ENCODE assay signal across 9 cellular contexts in the genomic region with DNA sequence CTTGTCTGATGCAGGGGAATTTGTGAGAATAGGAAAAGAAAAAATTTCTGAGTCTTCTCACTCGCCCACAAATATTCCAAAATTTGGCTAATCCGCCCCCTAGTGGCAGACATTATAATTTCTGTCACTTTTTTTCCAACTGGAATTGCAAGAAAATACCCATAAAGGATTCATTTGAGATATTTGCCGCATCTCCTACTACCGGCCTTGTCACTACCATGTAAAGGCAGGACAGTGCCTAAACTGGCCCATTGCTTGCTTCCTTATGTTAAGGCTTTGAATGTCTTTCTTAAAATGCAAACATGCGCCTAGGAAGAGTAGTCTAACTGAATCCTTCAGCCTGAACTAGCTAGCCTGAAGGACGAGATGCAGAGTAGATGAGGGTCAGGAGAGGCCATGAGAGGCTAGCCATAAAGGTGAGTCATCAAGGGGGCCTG. TPM values are rescaled to one million over a fixed set of nuclear protein-coding genes. Genes with fewer than 3 reads are reported as not detected.
A peak's percentile ranks its signal among the peaks of the same experiment; 100 is the strongest.
DNase-seq lines count a peak whose midpoint lies in the region; ATAC-seq, FAIRE-seq and TF ChIP-seq lines count a peak whose summit lies in the region.
"Had no signal": no experiment of that assay in that cellular context is flagged by ENCODE, and none has a peak within 500 bp of the region (broad histone marks: within the 10 kb centered on the region; RNA-seq: fewer than 3 reads in every experiment).

No MANE protein-coding gene starts in this region.

- peaks cover 25% of the 10 kb centered on the region for H3K27me3 Mint-ChIP-seq in CD4-positive, CD25-positive, alpha-beta regulatory T cell
- H3K27me3 Mint-ChIP-seq in stimulated activated memory B cell treated with anti-CD40 and anti-IgM and Interleukin-4, amounts not matched to agents 10 μg/mL and 1 μg/mL and 100 μg/mL, for 72 hours, result peaks cover 20% of the 10 kb centered on the region

- CTCF ChIA-PET in HepG2 (lab: Yijun Ruan, JAX; ENCODE audit: low intra/inter-chr PET ratio, low total read pairs), result interaction anchor here (2.4 kb wide), 1 partner anchor 418 kb away, joined by 31 read pairs; no protein-coding TSS in a partner anchor

- peaks cover 5% of the 10 kb centered on the region for H3K27me3 ChIP-seq in CD4-positive, CD25-positive, alpha-beta regulatory T cell (ENCODE audit: control insufficient read depth, insufficient read depth, low read length)
- H3K27me3 ChIP-seq in NT2/D1 (ENCODE audit: insufficient read depth, insufficient read length) (no peaks in the 10 kb centered on the region), body of pancreas (no peaks in the 10 kb centered on the region), HepG2 (ENCODE audit: control insufficient read depth in 1 of 2, insufficient read depth in 2 of 2, low read length in 2 of 2) (peaks cover 0 to 3% of the 10 kb centered on the region in 2 experiments; a peak in 1 of 5 replicates), upper lobe of right lung (no peaks in the 10 kb centered on the region)

- no peaks in the 10 kb centered on the region for H3K9me3 Mint-ChIP-seq in CD4-positive, CD25-positive, alpha-beta regulatory T cell
- H3K9me3 Mint-ChIP-seq in stimulated activated memory B cell treated with anti-CD40 and anti-IgM and Interleukin-4, amounts not matched to agents 10 μg/mL and 1 μg/mL and 100 μg/mL, for 72 hours, result no peaks in the 10 kb centered on the region

- FAIRE-seq in HepG2 (lab: Jason Lieb, UNC), result peak; percentile 8

- WGBS in body of pancreas, 2 donors, result 20 to 23% methylated on average over 6 of the region's 6 CpGs
- 0% methylated on average over 6 of the region's 6 CpGs for WGBS in HepG2 (ENCODE audit: low lambda C conversion rate)

- no peak overlapping the region for H3K4me3 ChIP-seq in CD4-positive, CD25-positive, alpha-beta regulatory T cell (ENCODE audit: low read depth, low read length)
- H3K4me3 ChIP-seq in NT2/D1 (ENCODE audit: insufficient read length, low read depth) (no peak overlapping the region), body of pancreas (no peak overlapping the region), HepG2 (replicated peaks in 1 of 3; ENCODE audit: insufficient read depth in 1 of 3, low read depth in 2 of 3, low read length in 3 of 3) (no peak overlapping the region), upper lobe of right lung (no peak overlapping the region)

- TF ChIP-seq POLR2A in body of pancreas (IDR thresholded peaks at IDR 0.05), result no peak
- no peak for TF ChIP-seq POLR2A in HepG2 (IDR thresholded peaks at IDR 0.05; ENCODE audit: insufficient read depth in 1 of 2, low read depth in 2 of 2, low read length in 2 of 2)

- H3K36me3 ChIP-seq in CD4-positive, CD25-positive, alpha-beta regulatory T cell (ENCODE audit: control insufficient read depth, insufficient read depth, low read length), result no peaks in the 10 kb centered on the region
- H3K36me3 ChIP-seq in NT2/D1 (ENCODE audit: insufficient read depth, insufficient read length, low read length) (no peaks in the 10 kb centered on the region), body of pancreas (replicated peaks in 1 of 2; ENCODE audit: insufficient read depth in 1 of 2, low read depth in 2 of 2) (no peaks in the 10 kb centered on the region), HepG2 (replicated peaks in 1 of 2; ENCODE audit: control insufficient read depth in 1 of 2, insufficient read depth in 2 of 2, low read length in 2 of 2) (no peaks in the 10 kb centered on the region), upper lobe of right lung (no peaks in the 10 kb centered on the region)

- H3K79me2 ChIP-seq in HepG2 (ENCODE audit: insufficient read depth, low read length), result no peaks in the 10 kb centered on the region

- ATAC-seq in CD4-positive, CD25-positive, alpha-beta regulatory T cell (ENCODE audit: low read depth in 2 of 2), result no peak
- ATAC-seq in body of pancreas (peak; percentile 35), HepG2 (peak; percentile 40), upper lobe of right lung (peak; percentile 7), HG03469 (IDR thresholded peaks at IDR 0.05; ENCODE audit: unreplicated experiment) (no peak)
- ATAC-seq in stimulated activated memory B cell treated with anti-CD40 and anti-IgM and Interleukin-4, amounts not matched to agents 10 μg/mL and 1 μg/mL and 100 μg/mL, for 72 hours, result no peak
- ATAC-seq: T-helper 17 cell had no signal

- intact Hi-C loops in body of pancreas (cut with DNase I), result loop anchor here (5.0 kb wide), 1 partner anchor 415 kb away; no protein-coding TSS in a partner anchor
- intact Hi-C loops in HepG2 (cut with micrococcal nuclease; ENCODE audit: unreplicated experiment), result loop anchor here (1.0 to 10.0 kb wide), 3 partner anchors 109 to 707 kb away; a partner anchor contains a TSS
- intact Hi-C loops in upper lobe of right lung (cut with DNase I), result loop anchor here (5.0 kb wide), 1 partner anchor 420 kb away; no protein-coding TSS in a partner anchor

- no peaks in the 10 kb centered on the region for H4K20me1 ChIP-seq in HepG2 (ENCODE audit: insufficient read depth, low read length)

- no peak for TF ChIP-seq EP300 in HepG2 (IDR thresholded peaks at IDR 0.05; ENCODE audit: low read depth in 2 of 2, low read length in 2 of 2)
- TF ChIP-seq EP300 in HepG2 (CRISPR knock-in tag; IDR thresholded peaks at IDR 0.05; ENCODE audit: borderline replicate concordance), result no peak

- peak in 2 of 3 donors; percentile 23 to 42 for DNase-seq in CD4-positive, CD25-positive, alpha-beta regulatory T cell
- DNase-seq in NT2/D1 (ENCODE audit: low read depth, low spot score) (peak; percentile 20), body of pancreas (peak in 3 of 4 donors; percentile 16 to 32 (median 16)), HepG2 (ENCODE audit: low spot score) (peak; percentile 17), upper lobe of right lung (no peak)

- in situ Hi-C loops in HepG2 (cut with HindIII; ENCODE audit: extremely low pct_ligation_motif_present, low pct_unique_long_range_greater_than_20kb), result loop anchor here (5.0 kb wide), 1 partner anchor 415 kb away; no protein-coding TSS in a partner anchor

- peak; percentile 61 for TF ChIP-seq CTCF in GM12872 (IDR thresholded peaks at IDR 0.05; ENCODE audit: insufficient read depth, low read depth, low read length)
- peak; percentile 61 to 78 (median 69) for TF ChIP-seq CTCF in body of pancreas (IDR thresholded peaks at IDR 0.05)
- peak; percentile 64 for TF ChIP-seq CTCF in HepG2 (CRISPR knock-in tag; IDR thresholded peaks at IDR 0.05)
- peak; percentile 71 for TF ChIP-seq CTCF in upper lobe of right lung (IDR thresholded peaks at IDR 0.05)

- no peak overlapping the region for H3K9ac ChIP-seq in NT2/D1 (ENCODE audit: insufficient read length, low read depth)
- no peak overlapping the region for H3K9ac ChIP-seq in HepG2 (ENCODE audit: insufficient read depth, low read depth, low read length)

- H3K27ac Mint-ChIP-seq in CD4-positive, CD25-positive, alpha-beta regulatory T cell, result no peak overlapping the region
- H3K27ac Mint-ChIP-seq in stimulated activated memory B cell treated with anti-CD40 and anti-IgM and Interleukin-4, amounts not matched to agents 10 μg/mL and 1 μg/mL and 100 μg/mL, for 72 hours, result no peak overlapping the region
- H3K27ac Mint-ChIP-seq: T-helper 17 cell had no signal

- no peaks in the 10 kb centered on the region for H3K4me1 ChIP-seq in CD4-positive, CD25-positive, alpha-beta regulatory T cell (ENCODE audit: control insufficient read depth, insufficient read depth, low read length, poor library complexity, severe bottlenecking)
- H3K4me1 ChIP-seq in NT2/D1 (ENCODE audit: insufficient read depth, insufficient read length), result no peaks in the 10 kb centered on the region
- no peaks in the 10 kb centered on the region for H3K4me1 ChIP-seq in body of pancreas
- H3K4me1 ChIP-seq in HepG2 (ENCODE audit: insufficient read depth, low read length), result no peaks in the 10 kb centered on the region
- H3K4me1 ChIP-seq in upper lobe of right lung, result no peaks in the 10 kb centered on the region

- H3K4me1 Mint-ChIP-seq in CD4-positive, CD25-positive, alpha-beta regulatory T cell, result peaks cover 2 to 6% (median 4%) of the 10 kb centered on the region in 4 donors
- H3K4me1 Mint-ChIP-seq in stimulated activated memory B cell treated with anti-CD40 and anti-IgM and Interleukin-4, amounts not matched to agents 10 μg/mL and 1 μg/mL and 100 μg/mL, for 72 hours, result no peaks in the 10 kb centered on the region

- no peak overlapping the region for H3K27ac ChIP-seq in CD4-positive, CD25-positive, alpha-beta regulatory T cell (ENCODE audit: insufficient read depth, low read length, poor library complexity, severe bottlenecking)
- no peak overlapping the region for H3K27ac ChIP-seq in body of pancreas
- H3K27ac ChIP-seq in HepG2 (ENCODE audit: extremely low read length, insufficient read depth, low read length), result no peak overlapping the region
- no peak overlapping the region for H3K27ac ChIP-seq in upper lobe of right lung

- no peak overlapping the region for H3K4me2 ChIP-seq in HepG2 (ENCODE audit: low read depth, low read length)

- TF ChIP-seq RAD21 in HepG2 (CRISPR knock-in tag; IDR thresholded peaks at IDR 0.05), result no peak

- BruUV-seq in HepG2 (replicated peaks; lab: Mats Ljungman, UMichigan), result no TSS peak

- no peak overlapping the region for H3K4me3 Mint-ChIP-seq in CD4-positive, CD25-positive, alpha-beta regulatory T cell
- H3K4me3 Mint-ChIP-seq in stimulated activated memory B cell treated with anti-CD40 and anti-IgM and Interleukin-4, amounts not matched to agents 10 μg/mL and 1 μg/mL and 100 μg/mL, for 72 hours, result no peak overlapping the region
- H3K4me3 Mint-ChIP-seq: T-helper 17 cell had no signal

- POLR2A ChIA-PET in HepG2 (lab: Yijun Ruan, JAX), result no interaction called here

- H3K36me3 Mint-ChIP-seq in CD4-positive, CD25-positive, alpha-beta regulatory T cell, result no peaks in the 10 kb centered on the region
- H3K36me3 Mint-ChIP-seq in stimulated activated memory B cell treated with anti-CD40 and anti-IgM and Interleukin-4, amounts not matched to agents 10 μg/mL and 1 μg/mL and 100 μg/mL, for 72 hours, result no peaks in the 10 kb centered on the region

- H3K9me3 ChIP-seq in CD4-positive, CD25-positive, alpha-beta regulatory T cell (ENCODE audit: control insufficient read depth in 2 of 2, low read length in 2 of 2), result no peaks in the 10 kb centered on the region
- no peaks in the 10 kb centered on the region for H3K9me3 ChIP-seq in NT2/D1 (ENCODE audit: insufficient read depth, low read length)
- H3K9me3 ChIP-seq in body of pancreas, result no peaks in the 10 kb centered on the region
- H3K9me3 ChIP-seq in HepG2 (ENCODE audit: low read length), result no peaks in the 10 kb centered on the region
- no peaks in the 10 kb centered on the region for H3K9me3 ChIP-seq in upper lobe of right lung

- no peak overlapping the region for H2AFZ ChIP-seq in HepG2 (ENCODE audit: low read length)

RNA-seq across cellular contexts. Expression of a gene that starts 9.3 kb away (rescaled TPM):
- total RNA-seq in CD4-positive, CD25-positive, alpha-beta regulatory T cell, result 11.9 TPM
- 1 to 10 TPM; 1.2 to 1.7 (median 1.5) TPM for polyA plus RNA-seq in CD4-positive, CD25-positive, alpha-beta regulatory T cell
- total RNA-seq in body of pancreas (10 to 100 TPM in 1 of 2 donors, 1 to 10 TPM in 1; 8.3 to 11.2 TPM), HepG2 (2016; rRNA removed; fragmentation: Illumina TruSeq; extraction: Trizol) (19.2 and 23.8 TPM in 2 replicates), upper lobe of right lung (11.5 TPM)
- 5.1 and 7.4 TPM in 2 replicates for total RNA-seq in HepG2 (2016; cell fraction: cytosol; rRNA removed; fragmentation: Illumina TruSeq; extraction: Trizol; ENCODE audit: low read depth)
- 17.2 and 21.0 TPM in 2 replicates for total RNA-seq in HepG2 (2016; cell fraction: insoluble cytoplasmic fraction; rRNA removed; fragmentation: Illumina TruSeq; extraction: Trizol)
- 9.8 and 11.9 TPM in 2 replicates for total RNA-seq in HepG2 (2016; cell fraction: membrane; rRNA removed; fragmentation: Illumina TruSeq; extraction: Trizol)
- 54.8 and 58.3 TPM in 2 replicates for total RNA-seq in HepG2 (2016; cell fraction: nucleus; rRNA removed; fragmentation: Illumina TruSeq; extraction: Trizol)
- 5.8 and 6.9 TPM in 2 replicates for polyA plus RNA-seq in HepG2 (2011; rRNA removed)
- polyA plus RNA-seq in HepG2 (2011; cell fraction: cytosol; rRNA removed), result 1.6 and 2.4 TPM in 2 replicates
- 7.4 and 9.2 TPM in 2 replicates for polyA plus RNA-seq in HepG2 (2011; cell fraction: nucleus; rRNA removed)
- 3.4 and 4.5 TPM in 2 replicates for polyA plus RNA-seq in HepG2 (2012)
- polyA plus RNA-seq in HepG2 (2016; cell fraction: cytosol; fragmentation: Illumina TruSeq; extraction: Trizol; ENCODE audit: low read depth), result 0.61 and 0.66 TPM in 2 replicates
- 9.7 and 11.4 TPM in 2 replicates for polyA plus RNA-seq in HepG2 (2016; cell fraction: insoluble cytoplasmic fraction; fragmentation: Illumina TruSeq; extraction: Trizol; ENCODE audit: low read depth)
- 1.7 and 2.1 TPM in 2 replicates for polyA plus RNA-seq in HepG2 (2016; cell fraction: membrane; fragmentation: Illumina TruSeq; extraction: Trizol; ENCODE audit: low read depth)
- polyA plus RNA-seq in HepG2 (2016; cell fraction: nucleus; fragmentation: Illumina TruSeq; extraction: Trizol; ENCODE audit: insufficient read depth, low read depth), result 24.7 and 29.2 TPM in 2 replicates
- 7.1 and 58.6 TPM in 2 replicates for polyA minus RNA-seq in HepG2 (2011; rRNA and poly(A)+ RNA removed; ENCODE audit: low replicate concordance)
- polyA minus RNA-seq in HepG2 (2011; cell fraction: cytosol; rRNA and poly(A)+ RNA removed), result 6.8 and 8.7 TPM in 2 replicates
- 76.9 and 83.3 TPM in 2 replicates for polyA minus RNA-seq in HepG2 (2011; cell fraction: nucleus; rRNA and poly(A)+ RNA removed)

Comparison
In these comparisons a context has a peak if more than half of its experiments do, and no peak if none do; other contexts are left out.
1. ATAC-seq: peak in body of pancreas (single experiment), HepG2 (single experiment) and upper lobe of right lung (single experiment); none in CD4-positive, CD25-positive, alpha-beta regulatory T cell (0 of 2), stimulated activated memory B cell treated with anti-CD40 and anti-IgM and Interleukin-4, amounts not matched to agents 10 μg/mL and 1 μg/mL and 100 μg/mL, for 72 hours (single experiment) and HG03469 (single experiment).
2. Peak in every context shown above with its lines, with median percentiles within 50 percentile points of each other: CTCF ChIP-seq.